ENCODE assay signal across 22 cellular contexts in genomic region chr19:8880864-8881488, GRCh38. TPM values are rescaled to one million over a fixed set of nuclear protein-coding genes. Genes with fewer than 3 reads are reported as not detected.
DNase-seq lines count a peak whose midpoint lies in the region; FAIRE-seq and TF ChIP-seq lines count a peak whose summit lies in the region.
"Had no signal": no experiment of that assay in that cellular context is flagged by ENCODE, and none has a peak within 500 bp of the region (broad histone marks: within the 10 kb centered on the region; RNA-seq: fewer than 3 reads in every experiment).

No MANE protein-coding gene starts in this region.

- no peaks in the 10 kb centered on the region for H3K4me1 ChIP-seq in HEK293 (ENCODE audit: control insufficient read depth, insufficient read depth, low read length)
- H3K4me1 ChIP-seq: A549, Caco-2 had no signal

- H3K4me3 Mint-ChIP-seq in type B pancreatic cell, result no peak overlapping the region
- H3K4me3 Mint-ChIP-seq: B cell; CD4-positive, alpha-beta T cell; CD8-positive, alpha-beta T cell had no signal

- no peaks in the 10 kb centered on the region for H3K27me3 ChIP-seq in bronchial epithelial cell (ENCODE audit: control insufficient read depth, insufficient read depth, low read length)
- H3K27me3 ChIP-seq: BLaER1 treated with 17β-estradiol and CSF1 and Interleukin-3, amounts not matched to agents 10 nM and 100 nM had no signal

- POLR2A ChIA-PET in HEK293 (lab: Yijun Ruan, JAX), result no interaction called here

- H3K36me3 Mint-ChIP-seq in type B pancreatic cell, result peaks cover 24% of the 10 kb centered on the region
- H3K36me3 Mint-ChIP-seq: CD8-positive, alpha-beta T cell had no signal

- H3K27ac Mint-ChIP-seq in type B pancreatic cell, result peak overlapping the region; percentile 19
- H3K27ac Mint-ChIP-seq: B cell; CD4-positive, alpha-beta T cell; CD8-positive, alpha-beta T cell had no signal

- no peaks in the 10 kb centered on the region for H3K9me3 ChIP-seq in HEK293 (ENCODE audit: control insufficient read depth, insufficient read depth, low read depth, low read length)
- H3K9me3 ChIP-seq: A549, Caco-2 had no signal

- H3K4me3 ChIP-seq in HEK293 (ENCODE audit: low read depth, low read length), result no peak overlapping the region
- H3K4me3 ChIP-seq in bronchial epithelial cell (ENCODE audit: low read depth, low read length), result no peak overlapping the region
- H3K4me3 ChIP-seq: A549; BLaER1 treated with 17β-estradiol and CSF1 and Interleukin-3, amounts not matched to agents 10 nM and 100 nM had no signal

- H3K27ac ChIP-seq in HEK293 (ENCODE audit: extremely low read depth, low read depth, low read length), result no peak overlapping the region
- H3K27ac ChIP-seq: 22Rv1; A549; BLaER1 treated with 17β-estradiol and CSF1 and Interleukin-3, amounts not matched to agents 10 nM and 100 nM; C4-2B had no signal

- H3K36me3 ChIP-seq in HEK293 (ENCODE audit: control insufficient read depth in 2 of 2, insufficient read depth in 1 of 2, low read length in 2 of 2) (no peaks in the 10 kb centered on the region), bronchial epithelial cell (ENCODE audit: control insufficient read depth, insufficient read depth, low read length) (no peaks in the 10 kb centered on the region)
- H3K36me3 ChIP-seq: BLaER1 treated with 17β-estradiol and CSF1 and Interleukin-3, amounts not matched to agents 10 nM and 100 nM had no signal

- H3K9me3 Mint-ChIP-seq in type B pancreatic cell, result peaks cover 6% of the 10 kb centered on the region

- DNase-seq in bronchial epithelial cell (ENCODE audit: low read depth) (no peak), type B pancreatic cell (ENCODE audit: extremely low spot score, unreplicated experiment) (no peak), NCI-H446 treated with DMSO at 0.1 percent for 48 hours (lab: John Stamatoyannopoulos, UW) (no peak), NK-92 (lab: John Stamatoyannopoulos, UW; ENCODE audit: unreplicated experiment) (no peak)
- DNase-seq: AML-193; Caco-2; Calu3; CD4-positive, alpha-beta T cell; CD8-positive, alpha-beta T cell; DMS79 treated with DMSO at 0.1 percent for 48 hours; GF-D8 had no signal

- no peak for TF ChIP-seq CTCF in HEK293 (tag by site-specific recombination; IDR thresholded peaks at IDR 0.05)
- TF ChIP-seq CTCF in bronchial epithelial cell (IDR thresholded peaks at IDR 0.05; ENCODE audit: insufficient read depth, low read length, severe bottlenecking), result no peak
- no peak for TF ChIP-seq CTCF in type B pancreatic cell (conservative IDR thresholded peaks at IDR 0.05)

- no peaks in the 10 kb centered on the region for H3K27me3 Mint-ChIP-seq in type B pancreatic cell

- peak; percentile 60 for FAIRE-seq in bronchial epithelial cell (lab: Jason Lieb, UNC)
- FAIRE-seq: A549, D721Med, G401.6, GM12891, GM19239 had no signal

- H3K4me1 Mint-ChIP-seq in type B pancreatic cell (ENCODE audit: unreplicated experiment), result no peaks in the 10 kb centered on the region
- H3K4me1 Mint-ChIP-seq: B cell had no signal

- CTCF ChIA-PET in HEK293 (lab: Yijun Ruan, JAX), result no interaction called here

TF ChIP-seq in HEK293, 187 proteins besides CTCF, POLR2A, EP300 and RAD21:
- no peak for TF ChIP-seq BCL11A (tag by site-specific recombination; IDR thresholded peaks at IDR 0.05; ENCODE audit: low read depth)
- TF ChIP-seq ZBTB17 (tag by site-specific recombination; IDR thresholded peaks at IDR 0.05), result peak; percentile 88
- no peak for TF ChIP-seq ZNF610 (tag by site-specific recombination; IDR thresholded peaks at IDR 0.05; ENCODE audit: borderline replicate concordance)

RNA-seq across cellular contexts. Expression of gene MBD3L1, which starts 48.8 kb away (rescaled TPM):
- total RNA-seq in bronchial epithelial cell, result not detected in 2 replicates
- not detected in 2 replicates for total RNA-seq in type B pancreatic cell (ENCODE audit: low replicate concordance)
- total RNA-seq: A172; B cell; Caco-2; Calu3; CD4-positive, alpha-beta T cell; CD8-positive, alpha-beta T cell had no signal

RNA-seq across cellular contexts. Expression of gene ZNF558, which starts 48.9 kb away (rescaled TPM):
- total RNA-seq in bronchial epithelial cell, result 30.5 and 40.3 TPM in 2 replicates
- 21.5 and 53.9 TPM in 2 replicates for total RNA-seq in type B pancreatic cell (ENCODE audit: low replicate concordance)
